Comparison of ENCODE assay signal across 19 cellular contexts in genomic region chr3:39568508-39568907, GRCh38.
DNase-seq lines count a peak whose midpoint lies in the region; ATAC-seq and TF ChIP-seq lines count a peak whose summit lies in the region.
"Had no signal": no experiment of that assay in that cellular context is flagged by ENCODE, and none has a peak within 500 bp of the region (broad histone marks: within the 10 kb centered on the region; RNA-seq: fewer than 3 reads in every experiment).

No MANE protein-coding gene starts in this region.

- no peak overlapping the region for H3K56ac ChIP-seq in IMR-90 (ENCODE audit: extremely low read depth, insufficient read depth, low read length)

- H3K18ac ChIP-seq in IMR-90 (ENCODE audit: low read depth, low read length) = no peak overlapping the region

- no peak overlapping the region for H3K4ac ChIP-seq in IMR-90 (ENCODE audit: low read depth, low read length)

- H3K4me1 ChIP-seq in IMR-90 (ENCODE audit: control insufficient read depth, insufficient read depth, low read length) (no peaks in the 10 kb centered on the region), aorta (ENCODE audit: control insufficient read depth in 1 of 2, insufficient read depth in 2 of 2, low read length in 2 of 2) (no peaks in the 10 kb centered on the region)
- H3K4me1 ChIP-seq: Caco-2 had no signal

- H3K14ac ChIP-seq in IMR-90 (replicated peaks; ENCODE audit: low read depth, low read length) = no peak overlapping the region

- no peak for TF ChIP-seq RAD21 in IMR-90 (IDR thresholded peaks at IDR 0.05; ENCODE audit: low read length)

- H3K27me3 ChIP-seq in IMR-90 (ENCODE audit: control insufficient read depth, insufficient read depth, low read length) (no peaks in the 10 kb centered on the region), aorta (ENCODE audit: control insufficient read depth in 1 of 2, insufficient read depth in 2 of 2, low read length in 1 of 2) (no peaks in the 10 kb centered on the region)
- H3K27me3 ChIP-seq: BLaER1 had no signal

- H4K5ac ChIP-seq in IMR-90 (ENCODE audit: low read depth, low read length) = no peak overlapping the region

- H3K4me3 ChIP-seq in IMR-90 (ENCODE audit: insufficient read depth, low read depth, low read length) (no peak overlapping the region), aorta (ENCODE audit: low read length in 2 of 2) (no peak overlapping the region)
- H3K4me3 ChIP-seq: BLaER1, GM23248 had no signal

- H3K79me1 ChIP-seq in IMR-90 (ENCODE audit: low read depth in 1 of 2, low read length in 2 of 2) = no peaks in the 10 kb centered on the region

- no peak overlapping the region for H4K8ac ChIP-seq in IMR-90 (ENCODE audit: low read depth in 2 of 2, low read length in 2 of 2)

- peaks cover 6% of the 10 kb centered on the region for H3K27me3 Mint-ChIP-seq in progenitor cell of endocrine pancreas

- H4K20me1 ChIP-seq in IMR-90 (ENCODE audit: insufficient read depth, low read length) = no peaks in the 10 kb centered on the region
- H4K20me1 ChIP-seq: BLaER1 had no signal

- no peak overlapping the region for H3K27ac Mint-ChIP-seq in progenitor cell of endocrine pancreas
- H3K27ac Mint-ChIP-seq: B cell; CD4-positive, CD25-positive, alpha-beta regulatory T cell; CD8-positive, alpha-beta T cell had no signal

- dilution Hi-C loops in IMR-90 (cut with HindIII; ENCODE audit: low sequenced_read_pairs, unreplicated experiment) = no loop called here

- no peak overlapping the region for H2BK120ac ChIP-seq in IMR-90 (ENCODE audit: low read depth, low read length)

- no TSS peak for BruUV-seq in IMR-90 (replicated peaks; lab: Mats Ljungman, UMichigan)

- H3K9me3 ChIP-seq in IMR-90 (ENCODE audit: control insufficient read depth, insufficient read depth, low read length) (no peaks in the 10 kb centered on the region), aorta (ENCODE audit: control insufficient read depth, low read length) (no peaks in the 10 kb centered on the region)
- H3K9me3 ChIP-seq: Caco-2 had no signal

- peak overlapping the region; percentile 37 for H2AK9ac ChIP-seq in IMR-90 (replicated peaks; ENCODE audit: low read depth, low read length, poor library complexity)

- no peaks in the 10 kb centered on the region for H3K36me3 Mint-ChIP-seq in progenitor cell of endocrine pancreas (ENCODE audit: insufficient read depth)
- H3K36me3 Mint-ChIP-seq: CD4-positive, CD25-positive, alpha-beta regulatory T cell; CD8-positive, alpha-beta T cell had no signal

- DNase-seq in Right ventricle myocardium superior (no peak), Right ventricle myocardium inferior (ENCODE audit: missing footprints) (no peak), IMR-90 (no peak), aorta (no peak), progenitor cell of endocrine pancreas (ENCODE audit: low spot score, unreplicated experiment) (no peak)
- DNase-seq: Caco-2; CD4-positive, CD25-positive, alpha-beta regulatory T cell; CD8-positive, alpha-beta T cell; DMS153; DND-41; GM23248; H7; HCEC 1CT had no signal

- no peak overlapping the region for H3K9ac ChIP-seq in IMR-90 (ENCODE audit: low read depth, low read length)
- H3K9ac ChIP-seq: BLaER1, GM23248 had no signal

- no peak overlapping the region for H2AFZ ChIP-seq in IMR-90 (replicated peaks; ENCODE audit: low read length, poor library complexity)
- H2AFZ ChIP-seq: GM23248 had no signal

- ATAC-seq in Right ventricle myocardium superior (ENCODE audit: poor library complexity) = peak; percentile 46
- ATAC-seq in Right ventricle myocardium inferior = no peak
- ATAC-seq in IMR-90 (ENCODE audit: low read depth) = no peak
- peak; percentile 29 for ATAC-seq in aorta (ENCODE audit: low FRiP score)
- ATAC-seq in GM21515 (IDR thresholded peaks at IDR 0.05; ENCODE audit: unreplicated experiment) = no peak
- ATAC-seq: CD8-positive, alpha-beta T cell had no signal

- in situ Hi-C loops in IMR-90 (cut with MboI; ENCODE audit: low sequenced_read_pairs) = no loop called here

- intact Hi-C loops in Right ventricle myocardium superior (cut with DNase I) (no loop called here), Right ventricle myocardium inferior (cut with DNase I) (no loop called here), IMR-90 (cut with micrococcal nuclease) (no loop called here), aorta (cut with DNase I) (no loop called here)

- no peak overlapping the region for H3K27ac ChIP-seq in IMR-90 (ENCODE audit: insufficient read depth, low read length)
- peak overlapping the region; percentile 39 for H3K27ac ChIP-seq in angular gyrus (ENCODE audit: low read depth, low read length)
- H3K27ac ChIP-seq in aorta (ENCODE audit: low read depth in 1 of 2, low read length in 2 of 2) = no peak overlapping the region
- H3K27ac ChIP-seq: 22Rv1, BLaER1, C4-2B, GM23248 had no signal

- H3K4me3 Mint-ChIP-seq in progenitor cell of endocrine pancreas (ENCODE audit: low read depth) = no peak overlapping the region
- H3K4me3 Mint-ChIP-seq: B cell; CD4-positive, CD25-positive, alpha-beta regulatory T cell; CD8-positive, alpha-beta T cell had no signal

- no peak overlapping the region for H2AK5ac ChIP-seq in IMR-90 (ENCODE audit: low read depth, low read length)

- H2BK20ac ChIP-seq in IMR-90 (ENCODE audit: low read depth, low read length) = no peak overlapping the region

- H3K4me1 Mint-ChIP-seq in progenitor cell of endocrine pancreas (ENCODE audit: low read depth) = peaks cover 1% of the 10 kb centered on the region
- H3K4me1 Mint-ChIP-seq: B cell; CD4-positive, CD25-positive, alpha-beta regulatory T cell had no signal

- POLR2A ChIA-PET in IMR-90 (lab: Charles Lee; ENCODE audit: unreplicated experiment) = no interaction called here

- no peaks in the 10 kb centered on the region for H3K9me1 ChIP-seq in IMR-90 (ENCODE audit: insufficient read depth, low read length)

- no peak for TF ChIP-seq POLR2A in IMR-90 (IDR thresholded peaks at IDR 0.05; ENCODE audit: low read depth, low read length)

- TF ChIP-seq CTCF in IMR-90 (conservative IDR thresholded peaks at IDR 0.05; ENCODE audit: low read depth, low read length) (no peak), progenitor cell of endocrine pancreas (IDR thresholded peaks at IDR 0.05; ENCODE audit: unreplicated experiment) (no peak)

- CTCF ChIA-PET in IMR-90 (lab: Yijun Ruan, JAX) = no interaction called here

- H3K36me3 ChIP-seq in IMR-90 (ENCODE audit: control insufficient read depth, insufficient read depth, low read length) (no peaks in the 10 kb centered on the region), aorta (ENCODE audit: control insufficient read depth in 1 of 2, insufficient read depth in 2 of 2, low read length in 1 of 2) (no peaks in the 10 kb centered on the region)
- H3K36me3 ChIP-seq: BLaER1 had no signal

- no peak overlapping the region for H2BK15ac ChIP-seq in IMR-90 (ENCODE audit: low read depth, low read length)

- H4K91ac ChIP-seq in IMR-90 (ENCODE audit: insufficient read depth, low read depth, low read length) = no peak overlapping the region

- H2BK5ac ChIP-seq in IMR-90 (ENCODE audit: low read depth, low read length, poor library complexity, severe bottlenecking) = no peak overlapping the region

- no peak overlapping the region for H3K4me2 ChIP-seq in IMR-90 (ENCODE audit: low read depth, low read length)
- H3K4me2 ChIP-seq: BLaER1 had no signal

- no peak overlapping the region for H3K23ac ChIP-seq in IMR-90 (ENCODE audit: low read depth, low read length)

- no peaks in the 10 kb centered on the region for H3K9me3 Mint-ChIP-seq in progenitor cell of endocrine pancreas (ENCODE audit: low read depth)
- H3K9me3 Mint-ChIP-seq: CD8-positive, alpha-beta T cell had no signal

TF ChIP-seq in IMR-90, 13 proteins besides CTCF, POLR2A, EP300 and RAD21:
- TF ChIP-seq RFX5 (IDR thresholded peaks at IDR 0.05; ENCODE audit: low read depth, low read length) (no peak), CHD1 (IDR thresholded peaks at IDR 0.05; ENCODE audit: low read depth, low read length) (no peak), MAFK (IDR thresholded peaks at IDR 0.05; ENCODE audit: low read depth, low read length) (no peak), CEBPB (IDR thresholded peaks at IDR 0.05; ENCODE audit: low read depth, low read length) (no peak), RCOR1 (IDR thresholded peaks at IDR 0.05; ENCODE audit: insufficient replicate concordance, low read length) (no peak), FOS (IDR thresholded peaks at IDR 0.05; ENCODE audit: low read depth, low read length) (no peak), ELK1 (IDR thresholded peaks at IDR 0.05; ENCODE audit: borderline replicate concordance, low read depth, low read length) (no peak), MXI1 (IDR thresholded peaks at IDR 0.05; ENCODE audit: borderline replicate concordance, low read depth, low read length) (no peak), SMC3 (IDR thresholded peaks at IDR 0.05; ENCODE audit: low read depth, low read length) (no peak), MAZ (IDR thresholded peaks at IDR 0.05; ENCODE audit: borderline replicate concordance, low read depth, low read length) (no peak), NFE2L2 (IDR thresholded peaks at IDR 0.05; ENCODE audit: low read depth, low read length) (no peak), USF2 (IDR thresholded peaks at IDR 0.05; ENCODE audit: low read depth, low read length) (no peak), BHLHE40 (IDR thresholded peaks at IDR 0.05; ENCODE audit: low read depth, low read length) (no peak)

Comparison
In these comparisons a context has a peak if more than half of its experiments do, and no peak if none do; other contexts are left out.
1. ATAC-seq: peak in Right ventricle myocardium superior (single experiment) and aorta (single experiment); none in Right ventricle myocardium inferior (single experiment), IMR-90 (single experiment) and GM21515 (single experiment).